ENCODE assay signal across 24 cellular contexts in genomic region chrX:152313529-152314302, GRCh38.
"Had no signal": no experiment of that assay in that cellular context is flagged by ENCODE, and none has a peak within 500 bp of the region (broad histone marks: within the 10 kb centered on the region; RNA-seq: fewer than 3 reads in every experiment).

No MANE protein-coding gene starts in this region.

- H3K4me3 ChIP-seq: body of pancreas, heart left ventricle, right lobe of liver, skin epidermis, tibial artery had no signal

- H3K27ac ChIP-seq: body of pancreas, heart left ventricle, right lobe of liver, skin epidermis, tibial artery, VCaP had no signal

- H3K36me3 ChIP-seq: heart left ventricle, right lobe of liver, tibial artery had no signal

- H3K4me1 ChIP-seq: body of pancreas, heart left ventricle, right lobe of liver, tibial artery had no signal

- H3K27me3 ChIP-seq: body of pancreas, heart left ventricle, right lobe of liver, tibial artery had no signal

- FAIRE-seq: endometrium had no signal

- ATAC-seq: activated CD4-positive, CD25-positive, alpha-beta regulatory T cell treated with anti-CD3 and anti-CD28 coated beads, Interleukin-2, amount 50 U/mL, for 24 hours; activated CD8-positive, alpha-beta memory T cell treated with anti-CD3 and anti-CD28 coated beads, Interleukin-2, amount 10 ng/mL, durations not matched to agents 7 days and 5 days; activated CD8-positive, alpha-beta T cell treated with anti-CD3 and anti-CD28 coated beads for 36 hours; activated naive CD8-positive, alpha-beta T cell treated with anti-CD3 and anti-CD28 coated beads, Interleukin-2, amount 50 U/mL, for 24 hours; body of pancreas; heart left ventricle; left cardiac atrium; right lobe of liver; stimulated activated effector memory CD8-positive, alpha-beta T cell treated with anti-CD3 and anti-CD28 coated beads, Interleukin-12 subunit alpha, Interleukin-12 subunit beta, amount 100 ng/mL, for 72 hours; stimulated activated naive CD8-positive, alpha-beta T cell treated with anti-CD3 and anti-CD28 coated beads, Interleukin-15, amount 100 ng/mL, for 72 hours had no signal

- DNase-seq: activated CD4-positive, alpha-beta T cell treated with anti-CD3 and anti-CD28 coated beads, Interleukin-2, amount 10 ng/mL, durations not matched to agents 24 days and 14 days; activated CD8-positive, alpha-beta memory T cell treated with anti-CD3 and anti-CD28 coated beads, Interleukin-2, amount 10 ng/mL, durations not matched to agents 7 days and 5 days; activated CD8-positive, alpha-beta T cell treated with anti-CD3 and anti-CD28 coated beads for 36 hours; activated gamma-delta T cell; activated naive CD4-positive, alpha-beta T cell treated with anti-CD3 and anti-CD28 coated beads, Interleukin-2, amount 50 U/mL, for 16 hours; activated naive CD8-positive, alpha-beta T cell treated with anti-CD3 and anti-CD28 coated beads, Interleukin-2, amount 50 U/mL, for 24 hours; body of pancreas; caudate nucleus; effector CD4-positive, alpha-beta T cell; heart left ventricle; islet precursor cell; left cardiac atrium; nephron progenitor cell; nucleus accumbens; right lobe of liver; stimulated activated CD4-positive, alpha-beta T cell treated with anti-CD3 and anti-CD28 coated beads, Interleukin-2, amount 100 ng/mL, for 24 hours; stimulated activated naive CD8-positive, alpha-beta T cell treated with anti-CD3 and anti-CD28 coated beads, Interleukin-15, amount 100 ng/mL, for 72 hours; T-helper 9 cell; tibial artery had no signal
